ENCODE assay signal across 11 cellular contexts in genomic region chr3:113166357-113166718, GRCh38. TPM values are rescaled to one million over a fixed set of nuclear protein-coding genes. Genes with fewer than 3 reads are reported as not detected.
A peak's percentile ranks its signal among the peaks of the same experiment; 100 is the strongest.
DNase-seq lines count a peak whose midpoint lies in the region; ATAC-seq and TF ChIP-seq lines count a peak whose summit lies in the region.
"Had no signal": no experiment of that assay in that cellular context is flagged by ENCODE, and none has a peak within 500 bp of the region (broad histone marks: within the 10 kb centered on the region; RNA-seq: fewer than 3 reads in every experiment).

No MANE protein-coding gene starts in this region.

- H2AFZ ChIP-seq in neuron (ENCODE audit: low read depth, low read length): peak overlapping the region; percentile 62

- DNase-seq in heart right ventricle (no peak), transverse colon (no peak), cerebellar nuclear complex (lab: John Stamatoyannopoulos, UW) (no peak), NCI-H2227 treated with DMSO at 0.1 percent for 48 hours (lab: John Stamatoyannopoulos, UW) (no peak)
- DNase-seq: activated B cell treated with CpG ODN at 0.5 μM for 24 hours; activated naive CD8-positive, alpha-beta T cell treated with anti-CD3 and anti-CD28 coated beads for 36 hours; NK-92 treated with Interleukin-12 subunit alpha and Interleukin-12 subunit beta, amount 100 ng/mL, for 24 hours had no signal

- H3K27ac ChIP-seq in heart right ventricle: peak overlapping the region in 9 of 10 donors; percentile 5 to 73 (median 62)
- peak overlapping the region; percentile 62 to 85 (median 73) for H3K27ac ChIP-seq in transverse colon

- TF ChIP-seq CTCF in heart right ventricle (IDR thresholded peaks at IDR 0.05) (no peak), transverse colon (IDR thresholded peaks at IDR 0.05) (no peak)

- no peak for TF ChIP-seq POLR2A in transverse colon (IDR thresholded peaks at IDR 0.05)

- H3K9me3 ChIP-seq in heart right ventricle: no peaks in the 10 kb centered on the region
- H3K9me3 ChIP-seq in neuron (ENCODE audit: low read length): no peaks in the 10 kb centered on the region
- H3K9me3 ChIP-seq in transverse colon: no peaks in the 10 kb centered on the region
- H3K9me3 ChIP-seq: ovary had no signal

- ATAC-seq in SK-N-SH treated with all-trans-retinoic acid at 6 μM for 48 hours: peak; percentile 12
- ATAC-seq in heart right ventricle: peak in 1 of 8 donors; percentile 29
- no peak for ATAC-seq in GM19023 (IDR thresholded peaks at IDR 0.05; ENCODE audit: unreplicated experiment)

- no peaks in the 10 kb centered on the region for H3K27me3 ChIP-seq in heart right ventricle
- no peaks in the 10 kb centered on the region for H3K27me3 ChIP-seq in neuron (ENCODE audit: insufficient read depth, low read length)
- H3K27me3 ChIP-seq in transverse colon: no peaks in the 10 kb centered on the region
- H3K27me3 ChIP-seq: ovary had no signal

- intact Hi-C loops in heart right ventricle (cut with DNase I) (no loop called here), transverse colon (cut with DNase I; ENCODE audit: low total_unique reads) (no loop called here)

- WGBS in heart right ventricle, 2 donors: 91 to 95% methylated on average over 1 of the region's 1 CpG
- 55 to 57% methylated on average over 1 of the region's 1 CpG for WGBS in transverse colon (ENCODE audit: low coverage in 1 of 2), 2 donors

- H3K4me3 ChIP-seq in heart right ventricle (no peak overlapping the region), neuron (ENCODE audit: low read length) (no peak overlapping the region), transverse colon (no peak overlapping the region)
- H3K4me3 ChIP-seq: ovary had no signal

- TF ChIP-seq EP300 in transverse colon (IDR thresholded peaks at IDR 0.05; ENCODE audit: low read depth): no peak

- in situ Hi-C loops in transverse colon (cut with MboI; ENCODE audit: low pct_ligation_motif_present in 1 of 4, low pct_unique_long_range_greater_than_20kb in 1 of 4, low sequenced_read_pairs in 3 of 4): no loop called here

- no peaks in the 10 kb centered on the region for H3K36me3 ChIP-seq in heart right ventricle
- no peaks in the 10 kb centered on the region for H3K36me3 ChIP-seq in neuron (ENCODE audit: insufficient read depth, low read length)
- H3K36me3 ChIP-seq in transverse colon: no peaks in the 10 kb centered on the region
- H3K36me3 ChIP-seq: ovary had no signal

- H3K4me1 ChIP-seq in heart right ventricle (peaks cover 0 to 17% (median 14%) of the 10 kb centered on the region in 9 donors), neuron (ENCODE audit: insufficient read depth, low read length) (peaks cover 14% of the 10 kb centered on the region), transverse colon (peaks cover 9 to 26% (median 11%) of the 10 kb centered on the region in 4 donors)

TF ChIP-seq in SK-N-SH treated with all-trans-retinoic acid at 6 μM for 48 hours, 23 proteins besides CTCF, POLR2A, EP300 and RAD21:
- no peak for TF ChIP-seq OSR1 (CRISPR knock-in tag; IDR thresholded peaks at IDR 0.05)
- no peak for TF ChIP-seq CSDC2 (CRISPR knock-in tag; IDR thresholded peaks at IDR 0.05)
- TF ChIP-seq RARB (CRISPR knock-in tag; IDR thresholded peaks at IDR 0.05): no peak
- TF ChIP-seq ZNF565 (CRISPR knock-in tag; conservative IDR thresholded peaks at IDR 0.05; ENCODE audit: low read depth): no peak

RNA-seq across cellular contexts. Expression of gene BOC, which starts 45.0 kb away (rescaled TPM):
- 10 to 100 TPM in 1 of 10 donors, 1 to 10 TPM in 9; 2.9 to 13.9 (median 5.4) TPM for total RNA-seq in heart right ventricle
- 1 to 10 TPM; 2.1 to 3.8 TPM for polyA plus RNA-seq in heart right ventricle
- 10 to 100 TPM; 15.2 to 77.4 (median 45.4) TPM for total RNA-seq in transverse colon
